In the genomic region with DNA sequence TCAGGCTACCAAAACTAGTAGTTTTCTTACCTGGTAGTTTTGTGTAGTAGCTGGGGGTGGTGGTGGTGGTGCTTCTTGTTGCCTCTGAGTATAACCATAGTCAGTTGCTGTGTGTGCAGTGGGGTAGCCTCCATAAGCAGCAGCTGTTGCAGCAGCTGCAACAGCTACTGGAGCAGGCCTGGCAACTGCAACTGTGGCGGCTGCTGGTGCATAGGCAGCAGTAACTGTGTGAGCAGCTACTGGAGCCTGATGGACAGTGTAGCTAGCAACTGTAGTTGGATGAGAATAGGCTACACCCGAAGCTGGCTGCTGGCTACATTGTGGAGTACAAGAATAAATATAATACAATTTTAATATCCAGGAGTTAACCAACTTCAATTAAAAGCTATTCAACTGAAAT, we compare ENCODE assay signal across 17 cellular contexts. TPM values are rescaled to one million over a fixed set of nuclear protein-coding genes. Genes with fewer than 3 reads are reported as not detected.
A peak's percentile ranks its signal among the peaks of the same experiment; 100 is the strongest.
DNase-seq lines count a peak whose midpoint lies in the region; ATAC-seq and TF ChIP-seq lines count a peak whose summit lies in the region.
"Had no signal": no experiment of that assay in that cellular context is flagged by ENCODE, and none has a peak within 500 bp of the region (broad histone marks: within the 10 kb centered on the region; RNA-seq: fewer than 3 reads in every experiment).

No MANE protein-coding gene starts in this region.

- no peaks in the 10 kb centered on the region for H3K9me3 ChIP-seq in heart right ventricle
- H3K9me3 ChIP-seq: MG63, neutrophil, tibial nerve had no signal

- peak in 7 of 8 donors; percentile 74 to 85 (median 79) for ATAC-seq in heart right ventricle
- ATAC-seq in GM19023 (IDR thresholded peaks at IDR 0.05; ENCODE audit: unreplicated experiment): no peak
- ATAC-seq: foreskin keratinocyte, left colon had no signal

- peaks cover 59% of the 10 kb centered on the region for H3K36me3 Mint-ChIP-seq in MCF 10A (ENCODE audit: insufficient read depth, unreplicated experiment)

- H3K4me1 Mint-ChIP-seq in MCF 10A (ENCODE audit: insufficient read depth, unreplicated experiment): peaks cover 14% of the 10 kb centered on the region

- CTCF ChIA-PET in MCF 10A (lab: Yijun Ruan, JAX): interaction anchor here (0.7 to 0.8 kb wide), 2 partner anchors 9 to 165 kb away, joined by 3 read pairs; no protein-coding TSS in a partner anchor

- 34 to 51% methylated on average over 2 of the region's 2 CpGs for WGBS in heart right ventricle, 2 donors

- H3K27ac ChIP-seq in heart right ventricle: peak overlapping the region in 1 of 10 donors; percentile 51
- H3K27ac ChIP-seq: foreskin keratinocyte, neutrophil, tibial nerve had no signal

- DNase-seq in GM03348 (ENCODE audit: low spot score): peak; percentile 15
- DNase-seq in NCI-H1694 treated with DMSO at 0.1 percent for 48 hours (lab: John Stamatoyannopoulos, UW): peak; percentile 55
- no peak for DNase-seq in heart right ventricle
- DNase-seq in skeletal muscle cell (ENCODE audit: low read depth): peak; percentile 49
- DNase-seq in GM20000 (ENCODE audit: low spot score): no peak
- DNase-seq in MCF 10A (ENCODE audit: unreplicated experiment): no peak
- DNase-seq: activated CD4-positive, alpha-beta T cell treated with anti-CD3 and anti-CD28 coated beads for 48 hours; cortex of kidney; foreskin keratinocyte; left colon; MG63; NCI-H187; stimulated activated CD4-positive, alpha-beta T cell treated with anti-CD3 and anti-CD28 coated beads, Interleukin-1b, Interleukin-23, amount 100 ng/mL, for 48 hours; stimulated activated naive CD4-positive, alpha-beta T cell treated with Interleukin-2 at 50 U/mL for 16 hours had no signal

- POLR2A ChIA-PET in MCF 10A (lab: Yijun Ruan, JAX): interaction anchor here (0.7 to 1.5 kb wide), 5 partner anchors 14 to 28 kb away, joined by 3 to 5 read pairs (median 4); no protein-coding TSS in a partner anchor

- H3K27me3 ChIP-seq in heart right ventricle: no peaks in the 10 kb centered on the region
- H3K27me3 ChIP-seq: foreskin keratinocyte, MG63, neutrophil, tibial nerve had no signal

- H3K36me3 ChIP-seq in heart right ventricle: peaks cover 0 to 59% (median 12%) of the 10 kb centered on the region in 9 donors

- no TSS peak for BruUV-seq in MCF 10A (replicated peaks; lab: Mats Ljungman, UMichigan)

- no peak overlapping the region for H3K4me3 ChIP-seq in heart right ventricle
- H3K4me3 ChIP-seq in skeletal muscle cell (ENCODE audit: low read depth, low read length): no peak overlapping the region
- H3K4me3 ChIP-seq: MG63, tibial nerve had no signal

- H3K4me1 ChIP-seq in heart right ventricle: peaks cover 0 to 49% (median 43%) of the 10 kb centered on the region in 9 donors
- H3K4me1 ChIP-seq: foreskin keratinocyte had no signal

- H3K27me3 Mint-ChIP-seq in MCF 10A (ENCODE audit: insufficient read depth, unreplicated experiment): no peaks in the 10 kb centered on the region

- intact Hi-C loops in heart right ventricle (cut with DNase I) (no loop called here), MCF 10A (cut with micrococcal nuclease) (no loop called here)

- TF ChIP-seq CTCF in heart right ventricle (IDR thresholded peaks at IDR 0.05) (no peak), GM20000 (IDR thresholded peaks at IDR 0.05; ENCODE audit: extremely low read depth, missing control alignments) (no peak), MCF 10A (IDR thresholded peaks at IDR 0.05; ENCODE audit: unreplicated experiment) (no peak)

- H3K27ac Mint-ChIP-seq in MCF 10A (ENCODE audit: low read depth, unreplicated experiment): no peak overlapping the region

- no peaks in the 10 kb centered on the region for H3K9me3 Mint-ChIP-seq in MCF 10A (ENCODE audit: unreplicated experiment)

- no peak overlapping the region for H3K4me3 Mint-ChIP-seq in MCF 10A (ENCODE audit: unreplicated experiment)

RNA-seq across cellular contexts. Expression of a gene that starts 24.7 kb away (rescaled TPM):
- total RNA-seq in heart right ventricle (10 to 100 TPM; 56.2 to 78.6 (median 60.6) TPM), MCF 10A (2022) (109 and 111 TPM in 2 replicates)
- polyA plus RNA-seq in heart right ventricle: 10 to 100 TPM; 26.8 to 31.3 TPM

Comparison
In these comparisons a context has a peak if more than half of its experiments do, and no peak if none do; other contexts are left out.
1. DNase-seq: peak in GM03348 (single experiment), NCI-H1694 treated with DMSO at 0.1 percent for 48 hours (single experiment) and skeletal muscle cell (single experiment); none in heart right ventricle (0 of 2), GM20000 (single experiment) and MCF 10A (single experiment).